In genomic region chr19:47157455-47158321, GRCh38 we compare ENCODE assay signal across 8 cellular contexts. TPM values are rescaled to one million over a fixed set of nuclear protein-coding genes. Genes with fewer than 3 reads are reported as not detected.
A peak's percentile ranks its signal among the peaks of the same experiment; 100 is the strongest.
DNase-seq lines count a peak whose midpoint lies in the region; ATAC-seq lines count a peak whose summit lies in the region.

No MANE protein-coding gene starts in this region.

- no peak overlapping the region for H3K4me3 ChIP-seq in SJSA1

- no peaks in the 10 kb centered on the region for H3K9me3 Mint-ChIP-seq in stimulated activated effector memory CD8-positive, alpha-beta T cell treated with anti-CD3 and anti-CD28 coated beads, Interleukin-12 subunit alpha, Interleukin-12 subunit beta, amount 100 ng/mL, for 72 hours

- no peaks in the 10 kb centered on the region for H3K9me3 ChIP-seq in SJSA1 (replicated peaks)

- no peaks in the 10 kb centered on the region for H3K27me3 ChIP-seq in SJSA1 (replicated peaks)

- no peak for ATAC-seq in stimulated activated effector memory CD8-positive, alpha-beta T cell treated with anti-CD3 and anti-CD28 coated beads, Interleukin-12 subunit alpha, Interleukin-12 subunit beta, amount 100 ng/mL, for 72 hours

- peak overlapping the region; percentile 73 for H3K27ac ChIP-seq in SJSA1
- H3K27ac ChIP-seq in caudate nucleus (ENCODE audit: low read depth, low read length), result peak overlapping the region; percentile 63

- peaks cover 93% of the 10 kb centered on the region for H3K36me3 ChIP-seq in SJSA1

- H3K4me3 Mint-ChIP-seq in stimulated activated effector memory CD8-positive, alpha-beta T cell treated with anti-CD3 and anti-CD28 coated beads, Interleukin-12 subunit alpha, Interleukin-12 subunit beta, amount 100 ng/mL, for 72 hours, result peak overlapping the region; percentile 56

- H3K4me1 Mint-ChIP-seq in stimulated activated effector memory CD8-positive, alpha-beta T cell treated with anti-CD3 and anti-CD28 coated beads, Interleukin-12 subunit alpha, Interleukin-12 subunit beta, amount 100 ng/mL, for 72 hours, result peaks cover 39% of the 10 kb centered on the region

- H3K36me3 Mint-ChIP-seq in stimulated activated effector memory CD8-positive, alpha-beta T cell treated with anti-CD3 and anti-CD28 coated beads, Interleukin-12 subunit alpha, Interleukin-12 subunit beta, amount 100 ng/mL, for 72 hours, result peaks cover 99% of the 10 kb centered on the region

- peaks cover 44% of the 10 kb centered on the region for H3K4me1 ChIP-seq in SJSA1 (replicated peaks)

- peak overlapping the region; percentile 85 for H3K27ac Mint-ChIP-seq in stimulated activated effector memory CD8-positive, alpha-beta T cell treated with anti-CD3 and anti-CD28 coated beads, Interleukin-12 subunit alpha, Interleukin-12 subunit beta, amount 100 ng/mL, for 72 hours

- DNase-seq in NCI-H146 treated with DMSO at 0.1 percent for 48 hours (lab: John Stamatoyannopoulos, UW; ENCODE audit: unreplicated experiment) (peak; percentile 13), NCI-H146 (lab: John Stamatoyannopoulos, UW) (no peak), SJSA1 (ENCODE audit: low read depth in 1 of 2, low spot score in 2 of 2) (peak; percentile 79 to 88), caudate nucleus (lab: John Stamatoyannopoulos, UW) (peak in 1 of 61 donors; percentile 3), islet precursor cell (peak; percentile 94), H4 (ENCODE audit: low spot score) (no peak), NCI-H2081 (lab: John Stamatoyannopoulos, UW) (no peak)
- DNase-seq in stimulated activated effector memory CD8-positive, alpha-beta T cell treated with anti-CD3 and anti-CD28 coated beads, Interleukin-12 subunit alpha, Interleukin-12 subunit beta, amount 100 ng/mL, for 72 hours (ENCODE audit: low spot score in 2 of 2), result no peak

RNA-seq across cellular contexts. Expression of gene SAE1, which starts 27.1 kb away (rescaled TPM):
- 321 and 324 TPM in 2 replicates for total RNA-seq in SJSA1 (2014; rRNA removed; shearing (Covaris generic))
- 362 and 397 TPM in 2 replicates for total RNA-seq in H4 (2014; rRNA removed; shearing (Covaris generic))

RNA-seq across cellular contexts. Expression of gene ZC3H4, which starts 44.1 kb away (rescaled TPM):
- total RNA-seq in SJSA1 (2014; rRNA removed; shearing (Covaris generic)), result 6.8 and 11.1 TPM in 2 replicates
- 6.3 and 7.6 TPM in 2 replicates for total RNA-seq in H4 (2014; rRNA removed; shearing (Covaris generic))

Comparison
In these comparisons a context has a peak if more than half of its experiments do, and no peak if none do; other contexts are left out.
1. DNase-seq: peak in NCI-H146 treated with DMSO at 0.1 percent for 48 hours (single experiment), SJSA1 (2 of 2) and islet precursor cell (single experiment); none in NCI-H146 (single experiment), stimulated activated effector memory CD8-positive, alpha-beta T cell treated with anti-CD3 and anti-CD28 coated beads, Interleukin-12 subunit alpha, Interleukin-12 subunit beta, amount 100 ng/mL, for 72 hours (0 of 2), H4 (single experiment) and NCI-H2081 (0 of 2).